8 cellular contexts compared by ENCODE assay signal in genomic region chr17:64975318-64976087, GRCh38. TPM values are rescaled to one million over a fixed set of nuclear protein-coding genes. Genes with fewer than 3 reads are reported as not detected.
DNase-seq lines count a peak whose midpoint lies in the region; ATAC-seq, FAIRE-seq and TF ChIP-seq lines count a peak whose summit lies in the region.

No MANE protein-coding gene starts in this region.

- peak overlapping the region; percentile 92 for H3K27ac ChIP-seq in keratinocyte (ENCODE audit: control insufficient read depth, insufficient read depth, low read length)

- H3K27me3 ChIP-seq in keratinocyte (ENCODE audit: control insufficient read depth, extremely low read depth, insufficient read depth, low read length) = no peaks in the 10 kb centered on the region

- dilution Hi-C loops in keratinocyte (cut with MboI; ENCODE audit: extremely low pct_ligation_motif_present, low sequenced_read_pairs) = no loop called here

- H3K9ac ChIP-seq in keratinocyte (ENCODE audit: control insufficient read depth, extremely low read depth, insufficient read depth, low read length) = peak overlapping the region; percentile 91

- DNase-seq in AML-193 (lab: John Stamatoyannopoulos, UW) (peak; percentile 97 to 98), NCI-H345 treated with DMSO at 0.1 percent for 48 hours (lab: John Stamatoyannopoulos, UW; ENCODE audit: unreplicated experiment) (peak; percentile 86), keratinocyte (ENCODE audit: low read depth, low spot score) (peak; percentile 92)
- peak; percentile 94 for DNase-seq in activated CD4-positive, CD25-positive, alpha-beta regulatory T cell treated with anti-CD3 and anti-CD28 coated beads, Interleukin-2, amount 50 U/mL, for 16 hours (ENCODE audit: low read depth, low spot score)
- peak; percentile 98 for DNase-seq in central memory CD4-positive, alpha-beta T cell
- DNase-seq in stimulated activated CD4-positive, alpha-beta T cell treated with anti-CD3 and anti-CD28 coated beads, Interleukin-12 subunit alpha, Interleukin-12 subunit beta, amount 100 ng/mL, for 48 hours (ENCODE audit: low read depth in 2 of 3, low spot score in 1 of 3) = peak; percentile 91 to 97 (median 94)

- H3K9me1 ChIP-seq in keratinocyte (ENCODE audit: control insufficient read depth, extremely low read depth, insufficient read depth, low read length) = no peaks in the 10 kb centered on the region

- peak overlapping the region; percentile 64 to 78 (median 67) for H3K4me3 ChIP-seq in keratinocyte (ENCODE audit: control insufficient read depth in 2 of 3, extremely low read depth in 1 of 3, insufficient read depth in 2 of 3, low read depth in 1 of 3, low read length in 3 of 3)

- TF ChIP-seq POLR2A in GM19099 (IDR thresholded peaks at IDR 0.05; ENCODE audit: extremely low read depth, insufficient read length, low read depth) = peak; percentile 77

- H3K9me3 ChIP-seq in keratinocyte (ENCODE audit: control insufficient read depth, low read depth, low read length) = no peaks in the 10 kb centered on the region

- H4K20me1 ChIP-seq in keratinocyte (ENCODE audit: control insufficient read depth, extremely low read depth, insufficient read depth, low read length) = no peaks in the 10 kb centered on the region

- peaks cover 18% of the 10 kb centered on the region for H3K4me1 ChIP-seq in keratinocyte (ENCODE audit: control insufficient read depth, extremely low read depth, insufficient read depth, low read length)

- no peaks in the 10 kb centered on the region for H3K36me3 ChIP-seq in keratinocyte (ENCODE audit: control insufficient read depth in 2 of 2, extremely low read depth in 1 of 2, insufficient read depth in 2 of 2, low read length in 2 of 2)

- peak overlapping the region; percentile 97 for H3K4me2 ChIP-seq in keratinocyte (ENCODE audit: control insufficient read depth, extremely low read depth, insufficient read depth, low read depth, low read length)

- FAIRE-seq in keratinocyte (lab: Jason Lieb, UNC) = no peak

- H2AFZ ChIP-seq in keratinocyte (ENCODE audit: control insufficient read depth, low read length) = peak overlapping the region; percentile 92

- peak; percentile 80 for ATAC-seq in HG03354 (IDR thresholded peaks at IDR 0.05; ENCODE audit: poor library complexity, severe bottlenecking, unreplicated experiment)

- no peaks in the 10 kb centered on the region for H3K79me2 ChIP-seq in keratinocyte (ENCODE audit: control insufficient read depth, insufficient read depth, low read length)

- TF ChIP-seq CTCF in keratinocyte (optimal IDR thresholded peaks at IDR 0.05 in 1 of 3, IDR thresholded peaks at IDR 0.05 in 1 of 3, conservative IDR thresholded peaks at IDR 0.05 in 1 of 3; ENCODE audit: extremely low read depth in 1 of 3, insufficient read depth in 2 of 3, low read length in 3 of 3) = no peak

RNA-seq across cellular contexts. Expression of gene LRRC37A3, which starts 56.2 kb away (rescaled TPM):
- polyA plus RNA-seq in keratinocyte = 1.2 to 3.2 TPM (median 2.0 TPM) in 3 replicates
- polyA plus RNA-seq in keratinocyte (2011; ENCODE audit: low read depth) = 6.3 TPM
- polyA plus RNA-seq in keratinocyte (2011; cell fraction: cytosol; rRNA removed) = 1.1 and 1.6 TPM in 2 replicates
- polyA plus RNA-seq in keratinocyte (2011; cell fraction: nucleus; rRNA removed) = 10.5 and 12.8 TPM in 2 replicates
- 1.3 and 4.0 TPM in 2 replicates for polyA plus RNA-seq in keratinocyte (2012; ENCODE audit: low replicate concordance)
- polyA minus RNA-seq in keratinocyte = 3.4 to 9.0 TPM (median 7.2 TPM) in 3 replicates
- not detected for polyA minus RNA-seq in keratinocyte (2011; cell fraction: cytosol; rRNA and poly(A)+ RNA removed)
- 9.7 and 14.0 TPM in 2 replicates for polyA minus RNA-seq in keratinocyte (2011; cell fraction: nucleus; rRNA and poly(A)+ RNA removed)

Comparison
In these comparisons a context has a peak if more than half of its experiments do, and no peak if none do; other contexts are left out.
1. Peak in every context shown above with its lines: DNase-seq, ATAC-seq, H3K4me3 ChIP-seq and H3K27ac ChIP-seq.